ENCODE assay signal across 20 cellular contexts in the genomic region with DNA sequence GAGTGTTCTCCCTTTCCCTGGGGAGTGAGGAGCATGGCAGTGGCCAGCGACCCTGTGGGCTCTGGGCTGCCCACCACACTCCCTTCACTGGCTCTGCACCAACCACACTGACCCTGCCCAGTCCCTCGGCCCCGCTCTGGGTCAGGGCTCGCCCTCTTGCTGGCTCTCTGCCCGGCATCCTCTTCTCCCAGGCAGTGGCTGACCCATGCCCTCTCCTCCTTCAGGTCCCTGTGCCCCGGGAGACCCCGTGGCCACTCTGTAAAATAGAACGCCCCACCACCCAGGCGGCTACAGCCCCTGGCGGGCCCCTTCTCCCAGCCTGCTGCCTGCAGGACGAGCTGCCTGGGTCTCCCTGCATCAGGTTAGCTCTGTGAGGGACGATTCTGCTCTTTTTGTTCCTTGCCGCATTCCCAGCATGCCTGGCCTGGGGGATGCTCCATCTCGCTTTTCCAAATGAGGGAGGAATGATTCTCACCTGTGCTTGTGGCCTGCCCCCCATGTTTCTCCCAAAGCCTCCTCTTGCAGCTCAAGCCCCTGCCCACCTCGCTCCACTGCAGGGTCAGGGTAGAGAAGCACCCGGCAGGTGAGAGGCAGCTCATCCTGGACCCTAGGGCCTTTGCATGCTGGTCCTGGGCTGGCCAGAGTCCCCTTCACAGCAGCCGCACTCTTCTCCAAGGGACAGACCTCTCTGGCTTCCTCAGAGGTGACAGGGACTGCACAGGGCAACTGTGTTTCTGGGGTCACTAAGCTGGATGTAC. TPM values are rescaled to one million over a fixed set of nuclear protein-coding genes. Genes with fewer than 3 reads are reported as not detected.
DNase-seq lines count a peak whose midpoint lies in the region; ATAC-seq and TF ChIP-seq lines count a peak whose summit lies in the region.
"Had no signal": no experiment of that assay in that cellular context is flagged by ENCODE, and none has a peak within 500 bp of the region (broad histone marks: within the 10 kb centered on the region; RNA-seq: fewer than 3 reads in every experiment).

No MANE protein-coding gene starts in this region.

- intact Hi-C loops in stomach (cut with DNase I; ENCODE audit: low total_unique reads) = no loop called here

- peaks cover 2% of the 10 kb centered on the region; the same call in 1 of the 2 replicates for H3K27me3 Mint-ChIP-seq in WTC11 (ENCODE audit: low read depth)

- H3K27ac ChIP-seq in stomach (no peak overlapping the region), coronary artery (no peak overlapping the region)
- H3K27ac ChIP-seq: BLaER1 had no signal

- H3K4me1 ChIP-seq in stomach = no peaks in the 10 kb centered on the region

- H3K4me1 Mint-ChIP-seq in WTC11 = peaks cover 25% of the 10 kb centered on the region

- peak; percentile 44 for DNase-seq in ELF-1 (ENCODE audit: low read depth, low spot score)
- peak; percentile 11 for DNase-seq in WTC11 (ENCODE audit: low spot score)
- DNase-seq in mesenteric fat pad (ENCODE audit: low spot score) = peak; percentile 59
- peak; percentile 20 for DNase-seq in stomach
- DNase-seq in coronary artery (ENCODE audit: low spot score) = no peak
- DNase-seq in foreskin melanocyte = no peak
- DNase-seq: Calu3; CD8-positive, alpha-beta T cell; DMS53; EL; KBM-7; NCI-H1694 treated with DMSO at 0.1 percent for 48 hours; NCI-H2107; NCI-H510A; NCI-H748 treated with DMSO at 0.1 percent for 48 hours; OCI-M1; SHP77 treated with DMSO at 0.1 percent for 48 hours had no signal

- H3K9me3 Mint-ChIP-seq in WTC11 = peaks cover 22% of the 10 kb centered on the region
- H3K9me3 Mint-ChIP-seq: CD8-positive, alpha-beta T cell had no signal

- CTCF ChIA-PET in WTC11 (lab: Charles Lee) = interaction anchor here (0.7 to 2.4 kb wide), 3 partner anchors 8 to 182 kb away, joined by 3 to 12 read pairs (median 3); no protein-coding TSS in a partner anchor

- no peak overlapping the region for H3K27ac Mint-ChIP-seq in WTC11
- H3K27ac Mint-ChIP-seq: CD8-positive, alpha-beta T cell had no signal

- H3K9me3 ChIP-seq in stomach = no peaks in the 10 kb centered on the region
- H3K9me3 ChIP-seq: BLaER1 had no signal

- TF ChIP-seq CTCF in WTC11 (IDR thresholded peaks at IDR 0.05) (no peak), stomach (IDR thresholded peaks at IDR 0.05) (no peak), coronary artery (IDR thresholded peaks at IDR 0.05) (no peak)

- ATAC-seq in WTC11 (0 out of 2 replicates have a peak, but pooled peaks have one; percentile 22), HG03196 (IDR thresholded peaks at IDR 0.05; ENCODE audit: unreplicated experiment) (no peak)
- ATAC-seq: CD8-positive, alpha-beta T cell had no signal

- no peak for TF ChIP-seq POLR2A in stomach (IDR thresholded peaks at IDR 0.05)

- H3K36me3 ChIP-seq in stomach = no peaks in the 10 kb centered on the region
- H3K36me3 ChIP-seq: BLaER1 had no signal

- no peak overlapping the region for H3K4me3 Mint-ChIP-seq in WTC11
- H3K4me3 Mint-ChIP-seq: CD8-positive, alpha-beta T cell had no signal

- no peak for TF ChIP-seq EP300 in stomach (IDR thresholded peaks at IDR 0.05)

- POLR2A ChIA-PET in WTC11 (lab: Charles Lee) = no interaction called here

- no peaks in the 10 kb centered on the region for H3K36me3 Mint-ChIP-seq in WTC11
- H3K36me3 Mint-ChIP-seq: CD8-positive, alpha-beta T cell had no signal

- peaks cover 0 to 18% (median 5%) of the 10 kb centered on the region in 3 donors for H3K27me3 ChIP-seq in stomach
- H3K27me3 ChIP-seq: BLaER1 had no signal

- no peak overlapping the region for H3K4me3 ChIP-seq in stomach
- no peak overlapping the region for H3K4me3 ChIP-seq in coronary artery
- H3K4me3 ChIP-seq: BLaER1 had no signal

- WGBS in stomach, 5 donors = 67 to 79% (median 68%) methylated on average over 3 to 17 of the region's 17 CpGs

TF ChIP-seq in WTC11, 78 proteins besides CTCF, POLR2A, EP300 and RAD21:
- no peak for TF ChIP-seq PRRX2 (CRISPR knock-in tag; IDR thresholded peaks at IDR 0.05)
- TF ChIP-seq, protein P1, sequence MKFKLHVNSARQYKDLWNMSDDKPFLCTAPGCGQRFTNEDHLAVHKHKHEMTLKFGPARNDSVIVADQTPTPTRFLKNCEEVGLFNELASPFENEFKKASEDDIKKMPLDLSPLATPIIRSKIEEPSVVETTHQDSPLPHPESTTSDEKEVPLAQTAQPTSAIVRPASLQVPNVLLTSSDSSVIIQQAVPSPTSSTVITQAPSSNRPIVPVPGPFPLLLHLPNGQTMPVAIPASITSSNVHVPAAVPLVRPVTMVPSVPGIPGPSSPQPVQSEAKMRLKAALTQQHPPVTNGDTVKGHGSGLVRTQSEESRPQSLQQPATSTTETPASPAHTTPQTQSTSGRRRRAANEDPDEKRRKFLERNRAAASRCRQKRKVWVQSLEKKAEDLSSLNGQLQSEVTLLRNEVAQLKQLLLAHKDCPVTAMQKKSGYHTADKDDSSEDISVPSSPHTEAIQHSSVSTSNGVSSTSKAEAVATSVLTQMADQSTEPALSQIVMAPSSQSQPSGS (CRISPR knock-in tag; IDR thresholded peaks at IDR 0.05; ENCODE audit: borderline replicate concordance, low read depth) = no peak
- TF ChIP-seq ZNF263 (CRISPR knock-in tag; IDR thresholded peaks at IDR 0.05; ENCODE audit: low read depth) = no peak
- no peak for TF ChIP-seq RELA (CRISPR knock-in tag; IDR thresholded peaks at IDR 0.05; ENCODE audit: borderline replicate concordance)
- TF ChIP-seq, protein P2, sequence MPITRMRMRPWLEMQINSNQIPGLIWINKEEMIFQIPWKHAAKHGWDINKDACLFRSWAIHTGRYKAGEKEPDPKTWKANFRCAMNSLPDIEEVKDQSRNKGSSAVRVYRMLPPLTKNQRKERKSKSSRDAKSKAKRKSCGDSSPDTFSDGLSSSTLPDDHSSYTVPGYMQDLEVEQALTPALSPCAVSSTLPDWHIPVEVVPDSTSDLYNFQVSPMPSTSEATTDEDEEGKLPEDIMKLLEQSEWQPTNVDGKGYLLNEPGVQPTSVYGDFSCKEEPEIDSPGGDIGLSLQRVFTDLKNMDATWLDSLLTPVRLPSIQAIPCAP (CRISPR knock-in tag; IDR thresholded peaks at IDR 0.05) = no peak
- TF ChIP-seq, protein P3, sequence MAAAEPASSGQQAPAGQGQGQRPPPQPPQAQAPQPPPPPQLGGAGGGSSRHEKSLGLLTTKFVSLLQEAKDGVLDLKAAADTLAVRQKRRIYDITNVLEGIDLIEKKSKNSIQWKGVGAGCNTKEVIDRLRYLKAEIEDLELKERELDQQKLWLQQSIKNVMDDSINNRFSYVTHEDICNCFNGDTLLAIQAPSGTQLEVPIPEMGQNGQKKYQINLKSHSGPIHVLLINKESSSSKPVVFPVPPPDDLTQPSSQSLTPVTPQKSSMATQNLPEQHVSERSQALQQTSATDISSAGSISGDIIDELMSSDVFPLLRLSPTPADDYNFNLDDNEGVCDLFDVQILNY (CRISPR knock-in tag; IDR thresholded peaks at IDR 0.05) = no peak
- TF ChIP-seq NR2C2 (CRISPR knock-in tag; IDR thresholded peaks at IDR 0.05) = no peak
- no peak for TF ChIP-seq ZNF396 (CRISPR knock-in tag; IDR thresholded peaks at IDR 0.05; ENCODE audit: borderline replicate concordance)
TF ChIP-seq in WTC11: peak in this region for 0.

RNA-seq across cellular contexts. Expression of a gene that starts 14.5 kb away (rescaled TPM):
- 0.41 TPM in 1 of 3 replicates, not detected in the others for total RNA-seq in WTC11 (2021)
- not detected for total RNA-seq in mesenteric fat pad
- total RNA-seq in stomach = not detected
- not detected for polyA plus RNA-seq in stomach
- total RNA-seq: A673; Calu3; CD8-positive, alpha-beta T cell had no signal

RNA-seq across cellular contexts. Expression of a gene that starts 23.0 kb away (rescaled TPM):
- total RNA-seq in WTC11 (2021) (12.1 to 14.7 TPM (median 13.0 TPM) in 3 replicates), mesenteric fat pad (53.8 TPM), stomach (10 to 100 TPM in 4 of 5 donors, 1 to 10 TPM in 1; 4.6 to 82.9 (median 21.6) TPM)
- polyA plus RNA-seq in stomach = 10 to 100 TPM; 13.6 to 16.7 (median 16.6) TPM

Comparison
In these comparisons a context has a peak if more than half of its experiments do, and no peak if none do; other contexts are left out.
1. DNase-seq: peak in ELF-1 (single experiment), WTC11 (single experiment), mesenteric fat pad (single experiment) and stomach (single experiment); none in coronary artery (single experiment) and foreskin melanocyte (single experiment).